Comparison of ENCODE assay signal across 10 cellular contexts in the genomic region with DNA sequence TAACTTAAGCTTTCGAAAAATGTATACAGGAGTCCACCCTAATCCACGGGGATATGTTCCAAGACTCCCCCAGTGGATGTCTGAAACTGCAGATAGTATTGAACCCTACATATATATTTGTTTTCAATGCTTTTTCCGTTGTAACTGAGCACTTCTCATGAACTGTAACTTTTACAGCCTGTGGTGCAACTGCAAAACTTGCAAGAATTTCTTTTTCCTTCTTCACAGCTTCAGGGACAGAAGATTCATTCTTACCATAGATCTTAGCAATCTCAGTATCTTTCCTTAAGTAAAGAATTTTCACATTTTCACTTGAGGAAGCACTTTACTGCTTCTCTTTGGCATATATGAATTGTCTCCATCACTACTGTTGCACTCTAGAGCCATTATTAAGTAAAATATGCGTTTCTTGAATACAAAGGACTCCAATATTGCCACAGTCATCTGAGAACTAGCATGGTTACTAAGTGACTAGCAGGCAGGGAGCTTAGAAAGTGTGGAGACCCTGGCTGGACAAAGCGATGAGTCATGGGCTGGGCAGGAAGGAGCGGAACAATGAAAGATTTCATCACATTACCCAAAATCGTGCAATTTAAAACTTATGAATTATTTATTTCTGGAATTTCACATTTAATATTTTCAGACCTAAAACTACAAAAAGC. TPM values are rescaled to one million over a fixed set of nuclear protein-coding genes. Genes with fewer than 3 reads are reported as not detected.
A peak's percentile ranks its signal among the peaks of the same experiment; 100 is the strongest.
DNase-seq lines count a peak whose midpoint lies in the region; ATAC-seq, FAIRE-seq and TF ChIP-seq lines count a peak whose summit lies in the region.
"Had no signal": no experiment of that assay in that cellular context is flagged by ENCODE, and none has a peak within 500 bp of the region (broad histone marks: within the 10 kb centered on the region; RNA-seq: fewer than 3 reads in every experiment).

No MANE protein-coding gene starts in this region.

- H3K9ac ChIP-seq in GM12878 (ENCODE audit: control insufficient read depth, insufficient read depth, low read length), result no peak overlapping the region

- peaks cover 66% of the 10 kb centered on the region for H3K4me1 ChIP-seq in ACC112 (ENCODE audit: control insufficient read depth, insufficient read depth, low read length, unreplicated experiment)
- no peaks in the 10 kb centered on the region for H3K4me1 ChIP-seq in GM12878 (ENCODE audit: control insufficient read depth, insufficient read depth, low read length)
- H3K4me1 ChIP-seq in right lobe of liver, result peaks cover 0 to 19% (median 2%) of the 10 kb centered on the region in 4 donors

- FAIRE-seq in GM12878 (lab: Jason Lieb, UNC), result no peak

- H2AFZ ChIP-seq in ACC112 (ENCODE audit: low read length, unreplicated experiment) (no peak overlapping the region), GM12878 (ENCODE audit: control insufficient read depth, low read depth, low read length) (no peak overlapping the region)

- DNase-seq in HuH-7 (ENCODE audit: low spot score) (peak; percentile 20), GM12878 (ENCODE audit: low read depth, low spot score) (no peak), right lobe of liver (no peak), mesothelial cell of epicardium (ENCODE audit: low spot score in 2 of 2, unreplicated experiment in 2 of 2) (no peak), SHP77 treated with DMSO at 0.1 percent for 48 hours (lab: John Stamatoyannopoulos, UW) (no peak), NCI-H510A treated with DMSO at 0.1 percent for 48 hours (lab: John Stamatoyannopoulos, UW) (no peak)
- DNase-seq: activated CD4-positive, alpha-beta T cell treated with anti-CD3 and anti-CD28 coated beads, Interleukin-2, amount 50 U/mL, for 1 hour had no signal

- CTCF ChIA-PET in GM12878 (lab: Yijun Ruan, JAX), result interaction anchor here (0.8 to 1.4 kb wide), 2 partner anchors 8 to 142 kb away, joined by 3 read pairs; no protein-coding TSS in a partner anchor

- TF ChIP-seq CTCF in GM12878 (IDR thresholded peaks at IDR 0.05 in 2 of 3, conservative IDR thresholded peaks at IDR 0.05 in 1 of 3; ENCODE audit: control insufficient read depth in 2 of 3, extremely low read depth in 1 of 3, insufficient read depth in 1 of 3, low read depth in 3 of 3, low read length in 3 of 3), result no peak
- no peak for TF ChIP-seq CTCF in right lobe of liver (IDR thresholded peaks at IDR 0.05)
- no peak for TF ChIP-seq CTCF in mesothelial cell of epicardium (IDR thresholded peaks at IDR 0.05; ENCODE audit: unreplicated experiment)

- intact Hi-C loops in GM12878 (cut with micrococcal nuclease; ENCODE audit: unreplicated experiment) (no loop called here), right lobe of liver (cut with DNase I) (no loop called here)

- H3K36me3 Mint-ChIP-seq in mesothelial cell of epicardium, result no peaks in the 10 kb centered on the region

- H3K27me3 ChIP-seq in ACC112 (ENCODE audit: insufficient read depth, low read length) (no peaks in the 10 kb centered on the region), GM12878 (replicated peaks in 1 of 2; ENCODE audit: control insufficient read depth in 2 of 2, insufficient read depth in 2 of 2, low read length in 1 of 2) (no peaks in the 10 kb centered on the region), right lobe of liver (no peaks in the 10 kb centered on the region)

- H3K4me2 ChIP-seq in GM12878 (ENCODE audit: control insufficient read depth, insufficient read depth), result no peak overlapping the region

- RAD21 ChIA-PET in GM12878 (lab: Charles Lee; ENCODE audit: unreplicated experiment), result no interaction called here

- peak; percentile 32; the same call in 2 of the 3 replicates for ATAC-seq in GM12878
- peak; percentile 52 to 75 (median 65) for ATAC-seq in right lobe of liver
- ATAC-seq in GM19351 (IDR thresholded peaks at IDR 0.05; ENCODE audit: unreplicated experiment), result no peak

- no peak overlapping the region for H3K27ac Mint-ChIP-seq in mesothelial cell of epicardium

- H3K4me3 Mint-ChIP-seq in mesothelial cell of epicardium, result no peak overlapping the region

- BruUV-seq in GM12878 (replicated peaks; lab: Mats Ljungman, UMichigan), result no TSS peak

- H3K79me2 ChIP-seq in ACC112 (ENCODE audit: control insufficient read depth, insufficient read depth, low read length, unreplicated experiment), result peaks cover 66% of the 10 kb centered on the region
- no peaks in the 10 kb centered on the region for H3K79me2 ChIP-seq in GM12878 (ENCODE audit: control insufficient read depth, insufficient read depth, low read length)

- H3K9me3 ChIP-seq in GM12878 (replicated peaks; ENCODE audit: control insufficient read depth, insufficient read depth, low read length) (no peaks in the 10 kb centered on the region; the same call in 2 of the 3 replicates), right lobe of liver (no peaks in the 10 kb centered on the region)

- TF ChIP-seq POLR2A in GM12878 (IDR thresholded peaks at IDR 0.05; ENCODE audit: low read depth, low read length) (no peak), right lobe of liver (IDR thresholded peaks at IDR 0.05) (no peak)

- no peaks in the 10 kb centered on the region for H3K9me3 Mint-ChIP-seq in mesothelial cell of epicardium

- H3K36me3 ChIP-seq in ACC112 (ENCODE audit: insufficient read depth, low read length), result no peaks in the 10 kb centered on the region
- H3K36me3 ChIP-seq in GM12878 (ENCODE audit: control insufficient read depth in 2 of 2, insufficient read depth in 2 of 2, low read length in 1 of 2), result no peaks in the 10 kb centered on the region
- H3K36me3 ChIP-seq in right lobe of liver, result no peaks in the 10 kb centered on the region

- TF ChIP-seq RAD21 in GM12878 (IDR thresholded peaks at IDR 0.05; ENCODE audit: insufficient read depth, low read depth, low read length), result no peak

- H4K20me1 ChIP-seq in GM12878 (ENCODE audit: control insufficient read depth, insufficient read depth), result no peaks in the 10 kb centered on the region

- WGBS in GM12878 (ENCODE audit: insufficient coverage, insufficient replicate concordance, low lambda C conversion rate, missing lambda C conversion rate), result 18% methylated on average over 7 of the region's 7 CpGs
- WGBS in right lobe of liver (ENCODE audit: insufficient coverage, low coverage, low lambda C conversion rate, missing lambda C conversion rate), result 60% methylated on average over 7 of the region's 7 CpGs

- POLR2A ChIA-PET in GM12878 (lab: Charles Lee), result interaction anchor here (0.5 kb wide), 1 partner anchor 531 kb away, joined by 4 read pairs; no protein-coding TSS in a partner anchor

- TF ChIP-seq EP300 in GM12878 (IDR thresholded peaks at IDR 0.05; ENCODE audit: borderline replicate concordance in 1 of 2, control insufficient read depth in 1 of 2, low read depth in 2 of 2, low read length in 2 of 2), result no peak

- SMC1A ChIA-PET in GM12878 (lab: Charles Lee; ENCODE audit: uncharacterized antibody, unreplicated experiment), result interaction anchor here (1.1 to 3.4 kb wide), 6 partner anchors 9 to 23 kb away, joined by 3 to 18 read pairs (median 6); partner anchors contain the start of gene DPYD

- in situ Hi-C loops in GM12878 (cut with MboI), result loop anchor here (25.0 kb wide), 1 partner anchor 1856 kb away; the partner anchor contains the start of gene FRRS1

- H3K4me3 ChIP-seq in ACC112 (ENCODE audit: low read depth, low read length) (peak overlapping the region; percentile 25), GM12878 (no peak overlapping the region), right lobe of liver (no peak overlapping the region)

- H3K27ac ChIP-seq in ACC112 (ENCODE audit: low read depth, low read length) (peak overlapping the region; percentile 85), GM12878 (ENCODE audit: control insufficient read depth, insufficient read depth) (no peak overlapping the region), right lobe of liver (no peak overlapping the region)
- H3K27ac ChIP-seq: epithelial cell of prostate had no signal

- no peaks in the 10 kb centered on the region for H3K27me3 Mint-ChIP-seq in mesothelial cell of epicardium (ENCODE audit: low read depth)

- peaks cover 10% of the 10 kb centered on the region for H3K4me1 Mint-ChIP-seq in mesothelial cell of epicardium

TF ChIP-seq in GM12878, 131 proteins besides CTCF, POLR2A, EP300 and RAD21:
- TF ChIP-seq HCFC1 (IDR thresholded peaks at IDR 0.05; ENCODE audit: low read length), result no peak
- TF ChIP-seq MTA3 (IDR thresholded peaks at IDR 0.05; ENCODE audit: borderline replicate concordance, low read length), result no peak

RNA-seq across cellular contexts. Expression of gene DPYD, which starts 14.1 kb away (rescaled TPM):
- 162 and 178 TPM in 2 replicates for total RNA-seq in GM12878 (2013; cell fraction: nucleolus; rRNA removed)
- 17.8 and 22.8 TPM in 2 replicates for total RNA-seq in GM12878 (2014; rRNA removed)
- 23.7 and 23.8 TPM in 2 replicates for total RNA-seq in GM12878 (2014; rRNA removed; fragmentation: Illumina TruSeq; extraction: Trizol)
- 15.5 and 17.2 TPM in 2 replicates for total RNA-seq in GM12878 (2021)
- 3.8 TPM for polyA plus RNA-seq in GM12878 (2011; ENCODE audit: low read depth)
- 15.4 and 22.4 TPM in 2 replicates for polyA plus RNA-seq in GM12878 (2011; rRNA removed)
- 7.5 and 8.4 TPM in 2 replicates for polyA plus RNA-seq in GM12878 (2011; cell fraction: cytosol; rRNA removed)
- polyA plus RNA-seq in GM12878 (2011; cell fraction: nucleus; rRNA removed), result 12.5 and 12.6 TPM in 2 replicates
- 4.3 and 5.7 TPM in 2 replicates for polyA plus RNA-seq in GM12878 (2012)
- polyA plus RNA-seq in GM12878 (2014; fragmentation: Illumina TruSeq; extraction: Trizol), result 11.7 and 14.1 TPM in 2 replicates
- 1 to 10 TPM; 5.7 to 6.5 TPM for polyA plus RNA-seq in GM12878 (2014; fragmentation: Nextera tagmentation; extraction: Ambion mirVana)
- 6.9 and 7.5 TPM in 2 replicates for polyA plus RNA-seq in GM12878 (2014; rRNA removed)
- 1 to 10 TPM; 7.5 to 8.6 TPM for polyA plus RNA-seq in GM12878 (2016; fragmentation: Nextera tagmentation; extraction: Ambion mirVana)
- polyA minus RNA-seq in GM12878 (2011; rRNA and poly(A)+ RNA removed), result 35.2 and 38.5 TPM in 2 replicates
- 5.9 and 8.4 TPM in 2 replicates for polyA minus RNA-seq in GM12878 (2011; cell fraction: cytosol; rRNA and poly(A)+ RNA removed)
- polyA minus RNA-seq in GM12878 (2011; cell fraction: nucleus; rRNA and poly(A)+ RNA removed), result 61.8 and 98.4 TPM in 2 replicates
- total RNA-seq in right lobe of liver, result 10 to 100 TPM; 25.2 to 74.4 (median 40.0) TPM
- total RNA-seq in mesothelial cell of epicardium, result 11.5 to 15.3 TPM (median 13.3 TPM) in 3 replicates
